ENCODE assay signal across 20 cellular contexts in genomic region chr1:113984710-113985109, GRCh38. TPM values are rescaled to one million over a fixed set of nuclear protein-coding genes. Genes with fewer than 3 reads are reported as not detected.
DNase-seq lines count a peak whose midpoint lies in the region; ATAC-seq and TF ChIP-seq lines count a peak whose summit lies in the region.
"Had no signal": no experiment of that assay in that cellular context is flagged by ENCODE, and none has a peak within 500 bp of the region (broad histone marks: within the 10 kb centered on the region; RNA-seq: fewer than 3 reads in every experiment).

No MANE protein-coding gene starts in this region.

- H3K36me3 ChIP-seq in heart right ventricle (peaks cover 0 to 3% (median 0%) of the 10 kb centered on the region in 9 donors), osteoblast (ENCODE audit: insufficient read depth, low read length) (peaks cover 3% of the 10 kb centered on the region), vagina (no peaks in the 10 kb centered on the region), breast epithelium (no peaks in the 10 kb centered on the region)
- H3K36me3 ChIP-seq: transverse colon had no signal

- peaks cover 62% of the 10 kb centered on the region for H3K4me1 Mint-ChIP-seq in endothelial cell (ENCODE audit: unreplicated experiment)
- H3K4me1 Mint-ChIP-seq in activated CD4-positive, alpha-beta memory T cell treated with anti-CD3 and anti-CD28 coated beads, Interleukin-2, amount 10 ng/mL, durations not matched to agents 7 days and 5 days, result no peaks in the 10 kb centered on the region
- H3K4me1 Mint-ChIP-seq: activated naive CD4-positive, alpha-beta T cell treated with anti-CD3 and anti-CD28 coated beads, Interleukin-2, amount 10 ng/mL, durations not matched to agents 7 days and 5 days had no signal

- peak overlapping the region in 8 of 10 donors; percentile 9 to 73 (median 46) for H3K27ac ChIP-seq in heart right ventricle
- no peak overlapping the region for H3K27ac ChIP-seq in osteoblast (ENCODE audit: low read depth, low read length)
- H3K27ac ChIP-seq in vagina, result peak overlapping the region; percentile 90
- H3K27ac ChIP-seq in breast epithelium, result peak overlapping the region in 1 of 2 donors; percentile 92

- TF ChIP-seq CTCF in heart right ventricle (IDR thresholded peaks at IDR 0.05) (no peak), endothelial cell (IDR thresholded peaks at IDR 0.05; ENCODE audit: unreplicated experiment) (no peak), osteoblast (IDR thresholded peaks at IDR 0.05; ENCODE audit: extremely low read depth, low read depth, low read length) (no peak), vagina (IDR thresholded peaks at IDR 0.05) (no peak), breast epithelium (IDR thresholded peaks at IDR 0.05) (no peak)

- TF ChIP-seq POLR2A in vagina (IDR thresholded peaks at IDR 0.05), result no peak
- no peak for TF ChIP-seq POLR2A in breast epithelium (IDR thresholded peaks at IDR 0.05)

- intact Hi-C loops in heart right ventricle (cut with DNase I) (loop anchor here in 1 of 10 donors (10.0 kb wide), 1 partner anchor 150 kb away; no protein-coding TSS in a partner anchor), Right ventricle myocardium inferior (cut with DNase I) (loop anchor here (5.0 kb wide), 1 partner anchor 283 kb away; no protein-coding TSS in a partner anchor), vagina (cut with DNase I) (loop anchor here (10.0 kb wide), 1 partner anchor 230 kb away; no protein-coding TSS in a partner anchor), breast epithelium (cut with DNase I; ENCODE audit: low total_unique reads) (no loop called here)

- H3K4me3 ChIP-seq in heart right ventricle (no peak overlapping the region), osteoblast (ENCODE audit: insufficient read depth, low read length) (no peak overlapping the region), vagina (no peak overlapping the region), breast epithelium (no peak overlapping the region)
- H3K4me3 ChIP-seq: smooth muscle cell, transverse colon had no signal

- H3K9me3 Mint-ChIP-seq in endothelial cell (ENCODE audit: unreplicated experiment), result peaks cover 4% of the 10 kb centered on the region
- no peaks in the 10 kb centered on the region for H3K9me3 Mint-ChIP-seq in activated CD4-positive, alpha-beta memory T cell treated with anti-CD3 and anti-CD28 coated beads, Interleukin-2, amount 10 ng/mL, durations not matched to agents 7 days and 5 days

- no peak overlapping the region for H3K4me2 ChIP-seq in osteoblast (ENCODE audit: insufficient read depth, low read length)

- H3K4me1 ChIP-seq in heart right ventricle, result peaks cover 0 to 50% (median 39%) of the 10 kb centered on the region in 9 donors
- peaks cover 41% of the 10 kb centered on the region for H3K4me1 ChIP-seq in osteoblast (ENCODE audit: insufficient read depth, low read length)
- peaks cover 44% of the 10 kb centered on the region for H3K4me1 ChIP-seq in vagina
- peaks cover 5 to 9% of the 10 kb centered on the region in 2 donors for H3K4me1 ChIP-seq in breast epithelium

- POLR2A ChIA-PET in activated CD4-positive, alpha-beta memory T cell treated with anti-CD3 and anti-CD28 coated beads, Interleukin-2, amount 10 ng/mL, durations not matched to agents 7 days and 5 days (lab: Charles Lee), result no interaction called here

- H3K27ac Mint-ChIP-seq in endothelial cell (ENCODE audit: unreplicated experiment), result peak overlapping the region; percentile 79
- H3K27ac Mint-ChIP-seq in activated CD4-positive, alpha-beta memory T cell treated with anti-CD3 and anti-CD28 coated beads, Interleukin-2, amount 10 ng/mL, durations not matched to agents 7 days and 5 days, result no peak overlapping the region
- H3K27ac Mint-ChIP-seq: activated naive CD4-positive, alpha-beta T cell treated with anti-CD3 and anti-CD28 coated beads, Interleukin-2, amount 10 ng/mL, durations not matched to agents 7 days and 5 days; CD4-positive, CD25-positive, alpha-beta regulatory T cell; dendritic cell treated with granulocyte-macrophage colony-stimulating factor and Interleukin-4, amounts not matched to agents 40 ng/mL and 50 ng/mL, for 4 days had no signal

- H2AFZ ChIP-seq in osteoblast (ENCODE audit: low read length), result peak overlapping the region; percentile 69

- CTCF ChIA-PET in activated CD4-positive, alpha-beta memory T cell treated with anti-CD3 and anti-CD28 coated beads, Interleukin-2, amount 10 ng/mL, durations not matched to agents 7 days and 5 days (lab: Charles Lee), result interaction anchor here (1.0 kb wide), 1 partner anchor 65 kb away, joined by 3 read pairs; no protein-coding TSS in a partner anchor

- DNase-seq in heart right ventricle (peak in 1 of 2 donors; percentile 41), Right ventricle myocardium inferior (ENCODE audit: missing footprints) (no peak), endothelial cell (ENCODE audit: low spot score) (peak; percentile 43), osteoblast (ENCODE audit: insufficient read length, low spot score, missing footprints) (no peak), vagina (ENCODE audit: extremely low spot score in 2 of 2) (no peak), NCI-H526 (lab: John Stamatoyannopoulos, UW) (no peak), breast epithelium (ENCODE audit: low spot score in 2 of 2) (no peak)
- no peak for DNase-seq in activated CD4-positive, alpha-beta memory T cell treated with anti-CD3 and anti-CD28 coated beads, Interleukin-2, amount 10 ng/mL, durations not matched to agents 7 days and 5 days
- DNase-seq: activated naive CD4-positive, alpha-beta T cell treated with anti-CD3 and anti-CD28 coated beads, Interleukin-2, amount 10 ng/mL, durations not matched to agents 7 days and 5 days; CD4-positive, CD25-positive, alpha-beta regulatory T cell; glutamatergic neuron; immature natural killer cell; mesendoderm; NCI-H187 treated with DMSO at 0.1 percent for 48 hours; NCI-H524; occipital lobe; transverse colon had no signal

- ATAC-seq in heart right ventricle (peak in 4 of 8 donors; percentile 18 to 67 (median 63)), Right ventricle myocardium inferior (no peak)
- ATAC-seq: SK-N-SH treated with all-trans-retinoic acid at 6 μM for 48 hours had no signal

- H3K4me3 Mint-ChIP-seq in endothelial cell (ENCODE audit: unreplicated experiment), result no peak overlapping the region
- H3K4me3 Mint-ChIP-seq in activated CD4-positive, alpha-beta memory T cell treated with anti-CD3 and anti-CD28 coated beads, Interleukin-2, amount 10 ng/mL, durations not matched to agents 7 days and 5 days, result no peak overlapping the region
- H3K4me3 Mint-ChIP-seq: activated naive CD4-positive, alpha-beta T cell treated with anti-CD3 and anti-CD28 coated beads, Interleukin-2, amount 10 ng/mL, durations not matched to agents 7 days and 5 days; CD4-positive, CD25-positive, alpha-beta regulatory T cell; dendritic cell treated with granulocyte-macrophage colony-stimulating factor and Interleukin-4, amounts not matched to agents 40 ng/mL and 50 ng/mL, for 4 days; immature natural killer cell had no signal

- H3K27me3 Mint-ChIP-seq in endothelial cell (ENCODE audit: unreplicated experiment), result peaks cover 10% of the 10 kb centered on the region
- H3K27me3 Mint-ChIP-seq in activated CD4-positive, alpha-beta memory T cell treated with anti-CD3 and anti-CD28 coated beads, Interleukin-2, amount 10 ng/mL, durations not matched to agents 7 days and 5 days, result peaks cover 1% of the 10 kb centered on the region
- H3K27me3 Mint-ChIP-seq: CD4-positive, CD25-positive, alpha-beta regulatory T cell had no signal

- WGBS in heart right ventricle, 2 donors, result 48 to 52% methylated on average over 4 of the region's 4 CpGs

- peaks cover 39% of the 10 kb centered on the region for H3K36me3 Mint-ChIP-seq in endothelial cell (ENCODE audit: low read depth, unreplicated experiment)
- no peaks in the 10 kb centered on the region for H3K36me3 Mint-ChIP-seq in activated CD4-positive, alpha-beta memory T cell treated with anti-CD3 and anti-CD28 coated beads, Interleukin-2, amount 10 ng/mL, durations not matched to agents 7 days and 5 days (ENCODE audit: low read depth)
- H3K36me3 Mint-ChIP-seq: activated naive CD4-positive, alpha-beta T cell treated with anti-CD3 and anti-CD28 coated beads, Interleukin-2, amount 10 ng/mL, durations not matched to agents 7 days and 5 days; CD4-positive, CD25-positive, alpha-beta regulatory T cell had no signal

- H3K9me3 ChIP-seq in heart right ventricle (no peaks in the 10 kb centered on the region), osteoblast (ENCODE audit: low read depth, low read length) (no peaks in the 10 kb centered on the region), vagina (no peaks in the 10 kb centered on the region), breast epithelium (no peaks in the 10 kb centered on the region)
- H3K9me3 ChIP-seq: transverse colon had no signal

- no peaks in the 10 kb centered on the region for H4K20me1 ChIP-seq in osteoblast (ENCODE audit: insufficient read depth, low read length)

- H3K79me2 ChIP-seq in osteoblast (ENCODE audit: insufficient read depth, low read length), result peaks cover 12% of the 10 kb centered on the region

- H3K27me3 ChIP-seq in heart right ventricle, result no peaks in the 10 kb centered on the region
- no peaks in the 10 kb centered on the region for H3K27me3 ChIP-seq in osteoblast (ENCODE audit: insufficient read depth, low read length)
- H3K27me3 ChIP-seq in vagina, result no peaks in the 10 kb centered on the region
- H3K27me3 ChIP-seq in breast epithelium, result no peaks in the 10 kb centered on the region
- H3K27me3 ChIP-seq: transverse colon had no signal

RNA-seq across cellular contexts. Expression of gene OLFML3, which starts 5.4 kb away (rescaled TPM):
- 10 to 100 TPM in 7 of 10 donors, 1 to 10 TPM in 3; 6.1 to 19.7 (median 11.0) TPM for total RNA-seq in heart right ventricle
- polyA plus RNA-seq in heart right ventricle, result 10 to 100 TPM; 10.3 to 11.4 TPM
- total RNA-seq in Right ventricle myocardium inferior, result 13.8 TPM
- 130 TPM for total RNA-seq in endothelial cell (ENCODE audit: unreplicated experiment)
- total RNA-seq in osteoblast, result 359 and 418 TPM in 2 replicates
- 108 TPM for total RNA-seq in vagina
- total RNA-seq in breast epithelium, result 100 to 1,000 TPM in 1 of 3 donors, 10 to 100 TPM in 2; 46.2 to 155 (median 51.2) TPM
- under 1 TPM; 0.20 to 0.45 TPM for total RNA-seq in activated CD4-positive, alpha-beta memory T cell treated with anti-CD3 and anti-CD28 coated beads, Interleukin-2, amount 10 ng/mL, durations not matched to agents 7 days and 5 days
- polyA plus RNA-seq: CD4-positive, CD25-positive, alpha-beta regulatory T cell had no signal

RNA-seq across cellular contexts. Expression of gene HIPK1, which starts 55.6 kb away (rescaled TPM):
- total RNA-seq in heart right ventricle (10 to 100 TPM; 42.6 to 91.0 (median 62.2) TPM), Right ventricle myocardium inferior (50.3 TPM), endothelial cell (ENCODE audit: unreplicated experiment) (56.6 TPM), osteoblast (22.7 and 23.9 TPM in 2 replicates), vagina (52.3 TPM), breast epithelium (10 to 100 TPM; 46.9 to 66.2 (median 57.8) TPM)
- polyA plus RNA-seq in heart right ventricle, result 10 to 100 TPM in 1 of 2 donors, 1 to 10 TPM in 1; 7.8 to 10.7 TPM
- 10 to 100 TPM; 89.5 to 92.5 TPM for total RNA-seq in activated CD4-positive, alpha-beta memory T cell treated with anti-CD3 and anti-CD28 coated beads, Interleukin-2, amount 10 ng/mL, durations not matched to agents 7 days and 5 days

Comparison
In these comparisons a context has a peak if more than half of its experiments do, and no peak if none do; other contexts are left out.
1. RNA of gene OLFML3, which starts 5.4 kb away (total RNA-seq): 359 to 418 TPM in osteoblast, 130 TPM in endothelial cell (single experiment), 108 TPM in vagina (single experiment), 46.2 to 155 TPM in breast epithelium, 13.8 TPM in Right ventricle myocardium inferior (single experiment) and 6.1 to 19.7 TPM in heart right ventricle; 0.20 to 0.45 TPM in activated CD4-positive, alpha-beta memory T cell treated with anti-CD3 and anti-CD28 coated beads, Interleukin-2, amount 10 ng/mL, durations not matched to agents 7 days and 5 days; every median in the first group is over 4 times any median in the second.